Comparison of ENCODE assay signal across 8 cellular contexts in genomic region chr12:47964102-47964723, GRCh38. TPM values are rescaled to one million over a fixed set of nuclear protein-coding genes. Genes with fewer than 3 reads are reported as not detected.
A peak's percentile ranks its signal among the peaks of the same experiment; 100 is the strongest.
DNase-seq lines count a peak whose midpoint lies in the region; ATAC-seq and TF ChIP-seq lines count a peak whose summit lies in the region.

No MANE protein-coding gene starts in this region.

- H3K27ac ChIP-seq in HL-60 (replicated peaks) (peak overlapping the region; percentile 50), right atrium auricular region (peak overlapping the region; percentile 68 to 76), gastrocnemius medialis (peak overlapping the region in 2 of 4 donors; percentile 73 to 77)

- H3K4me1 Mint-ChIP-seq in activated CD4-positive, alpha-beta memory T cell treated with anti-CD3 and anti-CD28 coated beads, Interleukin-2, amount 10 ng/mL, durations not matched to agents 7 days and 5 days: peaks cover 48% of the 10 kb centered on the region

- no peaks in the 10 kb centered on the region for H3K36me3 ChIP-seq in right atrium auricular region
- no peaks in the 10 kb centered on the region for H3K36me3 ChIP-seq in gastrocnemius medialis

- H3K27me3 ChIP-seq in HL-60 (ENCODE audit: insufficient read depth, poor library complexity, severe bottlenecking): peaks cover 3% of the 10 kb centered on the region
- H3K27me3 ChIP-seq in right atrium auricular region: no peaks in the 10 kb centered on the region
- H3K27me3 ChIP-seq in gastrocnemius medialis: no peaks in the 10 kb centered on the region

- H3K4me1 ChIP-seq in right atrium auricular region (peaks cover 0 to 19% of the 10 kb centered on the region in 2 donors), gastrocnemius medialis (peaks cover 11 to 14% of the 10 kb centered on the region in 2 donors)

- H3K27me3 Mint-ChIP-seq in activated CD4-positive, alpha-beta memory T cell treated with anti-CD3 and anti-CD28 coated beads, Interleukin-2, amount 10 ng/mL, durations not matched to agents 7 days and 5 days: peaks cover 35% of the 10 kb centered on the region

- peak overlapping the region; percentile 94 for H3K4me3 ChIP-seq in HL-60 (replicated peaks; ENCODE audit: insufficient read depth, low read length)
- peak overlapping the region; percentile 65 to 83 for H3K4me3 ChIP-seq in right atrium auricular region
- H3K4me3 ChIP-seq in gastrocnemius medialis: peak overlapping the region; percentile 83 to 97 (median 95)

- no peak for TF ChIP-seq POLR2A in gastrocnemius medialis (IDR thresholded peaks at IDR 0.05)

- H3K36me3 Mint-ChIP-seq in activated CD4-positive, alpha-beta memory T cell treated with anti-CD3 and anti-CD28 coated beads, Interleukin-2, amount 10 ng/mL, durations not matched to agents 7 days and 5 days (ENCODE audit: low read depth): peaks cover 55% of the 10 kb centered on the region

- POLR2A ChIA-PET in activated CD4-positive, alpha-beta memory T cell treated with anti-CD3 and anti-CD28 coated beads, Interleukin-2, amount 10 ng/mL, durations not matched to agents 7 days and 5 days (lab: Charles Lee): interaction anchor here (0.5 to 2.0 kb wide), 6 partner anchors 9 to 260 kb away, joined by 3 to 6 read pairs (median 3); partner anchors contain the start of genes ASB8 and RPAP3

- H3K9me3 ChIP-seq in right atrium auricular region (no peaks in the 10 kb centered on the region), gastrocnemius medialis (no peaks in the 10 kb centered on the region)

- H3K27ac Mint-ChIP-seq in activated CD4-positive, alpha-beta memory T cell treated with anti-CD3 and anti-CD28 coated beads, Interleukin-2, amount 10 ng/mL, durations not matched to agents 7 days and 5 days: no peak overlapping the region

- in situ Hi-C loops in gastrocnemius medialis (cut with MboI; ENCODE audit: low sequenced_read_pairs in 4 of 4): loop anchor here in 3 of 4 donors (25.0 kb wide), 1 partner anchor 223 kb away; the partner anchor contains the start of gene CCDC184 (in 3 of the 3)

- H3K4me3 Mint-ChIP-seq in activated CD4-positive, alpha-beta memory T cell treated with anti-CD3 and anti-CD28 coated beads, Interleukin-2, amount 10 ng/mL, durations not matched to agents 7 days and 5 days: peak overlapping the region; percentile 99

- H3K9me3 Mint-ChIP-seq in activated CD4-positive, alpha-beta memory T cell treated with anti-CD3 and anti-CD28 coated beads, Interleukin-2, amount 10 ng/mL, durations not matched to agents 7 days and 5 days: peaks cover 3% of the 10 kb centered on the region

- DNase-seq in COLO668 (lab: John Stamatoyannopoulos, UW; ENCODE audit: unreplicated experiment) (peak; percentile 8), HL-60 (ENCODE audit: low read depth in 1 of 2, low spot score in 1 of 2) (no peak), right atrium auricular region (ENCODE audit: low spot score) (peak; percentile 68), gastrocnemius medialis (no peak), occipital lobe (lab: John Stamatoyannopoulos, UW) (no peak)
- DNase-seq in activated CD4-positive, alpha-beta memory T cell treated with anti-CD3 and anti-CD28 coated beads, Interleukin-2, amount 10 ng/mL, durations not matched to agents 7 days and 5 days: peak; percentile 27

- intact Hi-C loops in gastrocnemius medialis (cut with DNase I; ENCODE audit: low total_unique reads): loop anchor here (5.0 kb wide), 1 partner anchor 233 kb away; no protein-coding TSS in a partner anchor

- ATAC-seq in gastrocnemius medialis (no peak), GM21526 (IDR thresholded peaks at IDR 0.05; ENCODE audit: low FRiP score, unreplicated experiment) (no peak), HG02623 (IDR thresholded peaks at IDR 0.05; ENCODE audit: unreplicated experiment) (no peak)

- CTCF ChIA-PET in activated CD4-positive, alpha-beta memory T cell treated with anti-CD3 and anti-CD28 coated beads, Interleukin-2, amount 10 ng/mL, durations not matched to agents 7 days and 5 days (lab: Charles Lee): interaction anchor here (0.5 to 3.4 kb wide), 33 partner anchors 10 to 962 kb away, joined by 3 to 14 read pairs (median 4); partner anchors contain the start of genes ASB8, CCDC184 and VDR

- TF ChIP-seq CTCF in HL-60 (IDR thresholded peaks at IDR 0.05; ENCODE audit: insufficient read depth, low read length): no peak
- no peak for TF ChIP-seq CTCF in right atrium auricular region (IDR thresholded peaks at IDR 0.05)
- no peak for TF ChIP-seq CTCF in gastrocnemius medialis (IDR thresholded peaks at IDR 0.05 in 4 of 5, conservative IDR thresholded peaks at IDR 0.05 in 1 of 5)

RNA-seq across cellular contexts. Expression of gene TMEM106C, which starts 0.8 kb away (rescaled TPM):
- 100 to 1,000 TPM; 139 to 141 TPM for total RNA-seq in activated CD4-positive, alpha-beta memory T cell treated with anti-CD3 and anti-CD28 coated beads, Interleukin-2, amount 10 ng/mL, durations not matched to agents 7 days and 5 days
- 100 to 1,000 TPM in 1 of 2 donors, 10 to 100 TPM in 1; 54.7 to 107 TPM for total RNA-seq in right atrium auricular region
- 10 to 100 TPM; 11.8 to 27.1 (median 24.8) TPM for total RNA-seq in gastrocnemius medialis
- total RNA-seq in occipital lobe: 73.6 TPM

RNA-seq across cellular contexts. Expression of gene COL2A1, which starts 40.1 kb away (rescaled TPM):
- not detected for total RNA-seq in activated CD4-positive, alpha-beta memory T cell treated with anti-CD3 and anti-CD28 coated beads, Interleukin-2, amount 10 ng/mL, durations not matched to agents 7 days and 5 days
- total RNA-seq in right atrium auricular region (not detected), gastrocnemius medialis (not detected), occipital lobe (0.78 TPM)

RNA-seq across cellular contexts. Expression of gene VDR, which starts 59.4 kb away (rescaled TPM):
- 10 to 100 TPM; 62.9 to 65.5 TPM for total RNA-seq in activated CD4-positive, alpha-beta memory T cell treated with anti-CD3 and anti-CD28 coated beads, Interleukin-2, amount 10 ng/mL, durations not matched to agents 7 days and 5 days
- total RNA-seq in right atrium auricular region (1 to 10 TPM in 1 of 2 donors, under 1 TPM in 1; 0.59 to 2.2 TPM), gastrocnemius medialis (1 to 10 TPM; 3.2 to 6.1 (median 4.4) TPM), occipital lobe (not detected)

Comparison
In these comparisons a context has a peak if more than half of its experiments do, and no peak if none do; other contexts are left out.
1. DNase-seq: peak in COLO668 (single experiment), activated CD4-positive, alpha-beta memory T cell treated with anti-CD3 and anti-CD28 coated beads, Interleukin-2, amount 10 ng/mL, durations not matched to agents 7 days and 5 days (single experiment) and right atrium auricular region (single experiment); none in HL-60 (0 of 2), gastrocnemius medialis (0 of 2) and occipital lobe (single experiment).
2. RNA of gene VDR, which starts 59.4 kb away (total RNA-seq): 62.9 to 65.5 TPM in activated CD4-positive, alpha-beta memory T cell treated with anti-CD3 and anti-CD28 coated beads, Interleukin-2, amount 10 ng/mL, durations not matched to agents 7 days and 5 days; 3.2 to 6.1 TPM in gastrocnemius medialis, 0.59 to 2.2 TPM in right atrium auricular region and not detected in occipital lobe (single experiment); every median in the first group is over 4 times any median in the second.
3. Peak in every context shown above with its lines, with median percentiles within 50 percentile points of each other: H3K4me3 ChIP-seq.